11 cellular contexts compared by ENCODE assay signal in genomic region chr17:64017381-64017980, GRCh38. TPM values are rescaled to one million over a fixed set of nuclear protein-coding genes. Genes with fewer than 3 reads are reported as not detected.
DNase-seq lines count a peak whose midpoint lies in the region; ATAC-seq, FAIRE-seq and TF ChIP-seq lines count a peak whose summit lies in the region.
"Had no signal": no experiment of that assay in that cellular context is flagged by ENCODE, and none has a peak within 500 bp of the region (broad histone marks: within the 10 kb centered on the region; RNA-seq: fewer than 3 reads in every experiment).

No MANE protein-coding gene starts in this region.

- DNase-seq in heart right ventricle (no peak), Right ventricle myocardium superior (no peak), PC-9 (no peak), esophagus squamous epithelium (lab: John Stamatoyannopoulos, UW) (no peak), thoracic aorta (ENCODE audit: low spot score) (no peak), HTR-8/SVneo (ENCODE audit: insufficient read length, low spot score) (no peak), cerebellar nuclear complex (lab: John Stamatoyannopoulos, UW) (no peak), hippocampal formation (lab: John Stamatoyannopoulos, UW) (no peak)
- DNase-seq: activated CD4-positive, CD25-positive, alpha-beta regulatory T cell treated with anti-CD3 and anti-CD28 coated beads, Interleukin-2, amount 50 U/mL, for 72 hours; NCI-H524 treated with DMSO at 0.1 percent for 48 hours; ovary had no signal

- 76 to 84% methylated on average over 2 of the region's 2 CpGs for whole genome bisulfite sequencing in heart right ventricle, 2 donors
- 60 to 62% methylated on average over 2 of the region's 2 CpGs for WGBS in esophagus squamous epithelium, 2 donors

- TF ChIP-seq CTCF in heart right ventricle (IDR thresholded peaks at IDR 0.05) (peak in 6 of 9 donors; percentile 6 to 44 (median 23)), PC-9 (conservative IDR thresholded peaks at IDR 0.05) (0 out of 2 replicates have a peak, but pooled peaks have one; percentile 52), esophagus squamous epithelium (IDR thresholded peaks at IDR 0.05) (peak in 4 of 6 experiments; percentile 6 to 35 (median 28)), thoracic aorta (IDR thresholded peaks at IDR 0.05) (peak; percentile 17)

- H3K4me2 ChIP-seq in PC-9 = no peak overlapping the region

- H4K20me1 ChIP-seq in PC-9 (ENCODE audit: insufficient read depth) = no peaks in the 10 kb centered on the region

- no peaks in the 10 kb centered on the region for H3F3A ChIP-seq in PC-9 (ENCODE audit: insufficient read depth, low read depth)

- POLR2A ChIA-PET in PC-9 (lab: Charles Lee; ENCODE audit: unreplicated experiment) = interaction anchor here (0.6 kb wide), 1 partner anchor 52 kb away, joined by 8 read pairs; no protein-coding TSS in a partner anchor

- no TSS peak for BruUV-seq in PC-9 (replicated peaks; lab: Mats Ljungman, UMichigan)

- no peaks in the 10 kb centered on the region for H3K79me2 ChIP-seq in PC-9 (ENCODE audit: low read depth)

- TF ChIP-seq POLR2A in esophagus squamous epithelium (IDR thresholded peaks at IDR 0.05) = no peak

- H3K27ac ChIP-seq in heart right ventricle (peak overlapping the region in 8 of 10 donors; percentile 39 to 97 (median 86)), PC-9 (no peak overlapping the region), esophagus squamous epithelium (peak overlapping the region in 1 of 4 donors; percentile 15), thoracic aorta (no peak overlapping the region)
- H3K27ac ChIP-seq: ovary had no signal

- H3K4me3 ChIP-seq in heart right ventricle (peak overlapping the region in 8 of 10 donors; percentile 10 to 70 (median 58)), PC-9 (no peak overlapping the region), esophagus squamous epithelium (no peak overlapping the region), thoracic aorta (no peak overlapping the region)
- H3K4me3 ChIP-seq: ovary had no signal

- H3K9me3 ChIP-seq in heart right ventricle (no peaks in the 10 kb centered on the region), PC-9 (ENCODE audit: insufficient read depth, low read depth) (no peaks in the 10 kb centered on the region), esophagus squamous epithelium (no peaks in the 10 kb centered on the region), thoracic aorta (no peaks in the 10 kb centered on the region)
- H3K9me3 ChIP-seq: ovary had no signal

- intact Hi-C loops in heart right ventricle (cut with DNase I) = loop anchor here in 1 of 10 donors (5.0 kb wide), 1 partner anchor 100 kb away; the partner anchor contains the start of gene GH1
- intact Hi-C loops in Right ventricle myocardium superior (cut with DNase I) = no loop called here
- intact Hi-C loops in PC-9 (cut with micrococcal nuclease; ENCODE audit: unreplicated experiment) = no loop called here
- intact Hi-C loops in esophagus squamous epithelium (cut with DNase I) = no loop called here

- H3K27me3 ChIP-seq in heart right ventricle (no peaks in the 10 kb centered on the region), PC-9 (ENCODE audit: insufficient read depth, low read depth) (no peaks in the 10 kb centered on the region), esophagus squamous epithelium (no peaks in the 10 kb centered on the region), thoracic aorta (replicated peaks; ENCODE audit: insufficient read depth) (no peaks in the 10 kb centered on the region)
- H3K27me3 ChIP-seq: ovary had no signal

- CTCF ChIA-PET in PC-9 (lab: Charles Lee) = interaction anchor here (0.5 to 1.9 kb wide), 2 partner anchors 23 to 98 kb away, joined by 4 to 5 read pairs; no protein-coding TSS in a partner anchor

- H2AFZ ChIP-seq in PC-9 = no peak overlapping the region

- no peak for ATAC-seq in heart right ventricle
- no peak for ATAC-seq in Right ventricle myocardium superior (ENCODE audit: poor library complexity)
- ATAC-seq in thoracic aorta (ENCODE audit: insufficient number of reproducible peaks, low FRiP score, low read depth) = no peak

- H3K4me1 ChIP-seq in heart right ventricle = peaks cover 0 to 65% (median 28%) of the 10 kb centered on the region in 9 donors
- H3K4me1 ChIP-seq in PC-9 (replicated peaks; ENCODE audit: insufficient read depth) = no peaks in the 10 kb centered on the region
- peaks cover 0 to 39% (median 9%) of the 10 kb centered on the region in 3 donors for H3K4me1 ChIP-seq in esophagus squamous epithelium
- no peaks in the 10 kb centered on the region for H3K4me1 ChIP-seq in thoracic aorta (ENCODE audit: control insufficient read depth in 1 of 2, low read depth in 2 of 2)

- no peaks in the 10 kb centered on the region; the same call in 1 of the 2 replicates for H3K9me2 ChIP-seq in PC-9 (ENCODE audit: insufficient read depth)

- FAIRE-seq in HTR-8/SVneo (lab: Jason Lieb, UNC) = no peak

- H3K36me3 ChIP-seq in heart right ventricle (no peaks in the 10 kb centered on the region), PC-9 (ENCODE audit: low read depth) (no peaks in the 10 kb centered on the region), esophagus squamous epithelium (no peaks in the 10 kb centered on the region), thoracic aorta (no peaks in the 10 kb centered on the region)
- H3K36me3 ChIP-seq: ovary had no signal

RNA-seq across cellular contexts. Expression of gene ICAM2, which starts 3.0 kb away (rescaled TPM):
- total RNA-seq in heart right ventricle (10 to 100 TPM; 25.2 to 70.2 (median 32.4) TPM), Right ventricle myocardium superior (31.9 TPM), PC-9 (2021) (7.8 and 9.2 TPM in 2 replicates), esophagus squamous epithelium (10 to 100 TPM in 2 of 4 donors, 1 to 10 TPM in 1, not detected in 1; 2.8 to 28.8 (median 11.8) TPM), thoracic aorta (10 to 100 TPM; 41.6 to 46.6 TPM)
- polyA plus RNA-seq in heart right ventricle = 100 to 1,000 TPM in 1 of 2 donors, 10 to 100 TPM in 1; 83.9 to 117 TPM

RNA-seq across cellular contexts. Expression of gene PRR29, which starts 19.3 kb away (rescaled TPM):
- total RNA-seq in heart right ventricle = under 1 TPM in 6 of 10 donors, not detected in 4; 0.21 to 0.44 (median 0.29) TPM
- polyA plus RNA-seq in heart right ventricle = under 1 TPM; 0.29 to 0.66 TPM
- 0.30 TPM for total RNA-seq in Right ventricle myocardium superior
- total RNA-seq in PC-9 (2021) = 2.4 and 2.8 TPM in 2 replicates
- total RNA-seq in esophagus squamous epithelium = under 1 TPM in 1 of 4 donors, not detected in 3; 0.09 TPM
- total RNA-seq in thoracic aorta = not detected

RNA-seq across cellular contexts. Expression of gene SCN4A, which starts 44.8 kb away (rescaled TPM):
- total RNA-seq in heart right ventricle (1 to 10 TPM in 1 of 10 donors, under 1 TPM in 9; 0.19 to 2.4 (median 0.53) TPM), Right ventricle myocardium superior (0.56 TPM), PC-9 (2021) (1.4 and 1.7 TPM in 2 replicates), esophagus squamous epithelium (under 1 TPM in 2 of 4 donors, not detected in 2; under 0.01 to 0.12 TPM), thoracic aorta (1 to 10 TPM in 1 of 2 donors, not detected in 1; 1.1 TPM)
- 1 to 10 TPM in 1 of 2 donors, under 1 TPM in 1; 0.33 to 2.9 TPM for polyA plus RNA-seq in heart right ventricle

Comparison
In these comparisons a context has a peak if more than half of its experiments do, and no peak if none do; other contexts are left out.
1. H3K27ac ChIP-seq: peak in heart right ventricle (8 of 10); none in PC-9 (single experiment) and thoracic aorta (0 of 2).
2. H3K4me3 ChIP-seq: peak in heart right ventricle (8 of 10); none in PC-9 (single experiment), esophagus squamous epithelium (0 of 4) and thoracic aorta (single experiment).
3. Peak in every context shown above with its lines, with median percentiles within 50 percentile points of each other: CTCF ChIP-seq.